ENCODE assay signal across 8 cellular contexts in genomic region chrX:19991350-19991718, GRCh38. TPM values are rescaled to one million over a fixed set of nuclear protein-coding genes. Genes with fewer than 3 reads are reported as not detected.
DNase-seq lines count a peak whose midpoint lies in the region; ATAC-seq and TF ChIP-seq lines count a peak whose summit lies in the region.

No MANE protein-coding gene starts in this region.

- POLR2A ChIA-PET in activated CD8-positive, alpha-beta T cell treated with anti-CD3 and anti-CD28 coated beads, Interleukin-2, amount 10 ng/mL, durations not matched to agents 7 days and 5 days (lab: Charles Lee) = no interaction called here

- H3K4me1 ChIP-seq in tibial artery = no peaks in the 10 kb centered on the region

- no peaks in the 10 kb centered on the region for H3K9me3 ChIP-seq in tibial artery

- TF ChIP-seq CTCF in tibial artery (IDR thresholded peaks at IDR 0.05) = no peak

- peak overlapping the region; percentile 77 for H3K4me3 Mint-ChIP-seq in activated CD8-positive, alpha-beta T cell treated with anti-CD3 and anti-CD28 coated beads, Interleukin-2, amount 10 ng/mL, durations not matched to agents 7 days and 5 days
- H3K4me3 Mint-ChIP-seq in immature natural killer cell = peak overlapping the region; percentile 69 to 85 (median 80)

- H3K36me3 Mint-ChIP-seq in activated CD8-positive, alpha-beta T cell treated with anti-CD3 and anti-CD28 coated beads, Interleukin-2, amount 10 ng/mL, durations not matched to agents 7 days and 5 days (ENCODE audit: low read depth) = peaks cover 4% of the 10 kb centered on the region
- H3K36me3 Mint-ChIP-seq in immature natural killer cell = peaks cover 0 to 3% (median 0%) of the 10 kb centered on the region in 3 donors

- peak overlapping the region; percentile 89 for H3K27ac Mint-ChIP-seq in activated CD8-positive, alpha-beta T cell treated with anti-CD3 and anti-CD28 coated beads, Interleukin-2, amount 10 ng/mL, durations not matched to agents 7 days and 5 days
- peak overlapping the region; percentile 73 to 96 (median 88) for H3K27ac Mint-ChIP-seq in immature natural killer cell

- CTCF ChIA-PET in activated CD8-positive, alpha-beta T cell treated with anti-CD3 and anti-CD28 coated beads, Interleukin-2, amount 10 ng/mL, durations not matched to agents 7 days and 5 days (lab: Charles Lee) = interaction anchor here (1.0 to 1.5 kb wide), 3 partner anchors 86 to 619 kb away, joined by 3 to 18 read pairs (median 4); no protein-coding TSS in a partner anchor

- H3K9me3 Mint-ChIP-seq in activated CD8-positive, alpha-beta T cell treated with anti-CD3 and anti-CD28 coated beads, Interleukin-2, amount 10 ng/mL, durations not matched to agents 7 days and 5 days (ENCODE audit: insufficient read depth) = no peaks in the 10 kb centered on the region
- no peaks in the 10 kb centered on the region for H3K9me3 Mint-ChIP-seq in immature natural killer cell

- no peaks in the 10 kb centered on the region for H3K36me3 ChIP-seq in tibial artery

- peak overlapping the region; percentile 70 to 80 for H3K27ac ChIP-seq in tibial artery

- DNase-seq in activated T-cell treated with anti-CD3 and anti-CD28 coated beads for 4 hours (peak; percentile 0), immature natural killer cell (no peak), tibial artery (no peak), medulla oblongata (ENCODE audit: extremely low spot score) (no peak), SW 1271 (lab: John Stamatoyannopoulos, UW) (no peak), NCI-H2196 treated with DMSO at 0.1 percent for 48 hours (lab: John Stamatoyannopoulos, UW; ENCODE audit: unreplicated experiment) (no peak)
- no peak for DNase-seq in activated T-cell treated with anti-CD3 and anti-CD28 coated beads, Interleukin-2, amount 50 U/mL, for 1 hour
- DNase-seq in activated CD8-positive, alpha-beta T cell treated with anti-CD3 and anti-CD28 coated beads, Interleukin-2, amount 10 ng/mL, durations not matched to agents 7 days and 5 days = peak; percentile 20

- peak overlapping the region; percentile 83 to 86 for H3K4me3 ChIP-seq in tibial artery

- H3K27me3 Mint-ChIP-seq in activated CD8-positive, alpha-beta T cell treated with anti-CD3 and anti-CD28 coated beads, Interleukin-2, amount 10 ng/mL, durations not matched to agents 7 days and 5 days (ENCODE audit: low read depth) = peaks cover 2% of the 10 kb centered on the region
- peaks cover 2 to 16% (median 14%) of the 10 kb centered on the region in 3 donors for H3K27me3 Mint-ChIP-seq in immature natural killer cell (ENCODE audit: low read depth in 3 of 3)

- no peak for ATAC-seq in activated CD8-positive, alpha-beta T cell treated with anti-CD3 and anti-CD28 coated beads, Interleukin-2, amount 10 ng/mL, durations not matched to agents 7 days and 5 days

- H3K4me1 Mint-ChIP-seq in activated CD8-positive, alpha-beta T cell treated with anti-CD3 and anti-CD28 coated beads, Interleukin-2, amount 10 ng/mL, durations not matched to agents 7 days and 5 days (ENCODE audit: low read depth) = peaks cover 11% of the 10 kb centered on the region
- peaks cover 18 to 23% of the 10 kb centered on the region in 2 donors for H3K4me1 Mint-ChIP-seq in immature natural killer cell

- intact Hi-C loops in tibial artery (cut with DNase I; ENCODE audit: low total_unique reads) = no loop called here

- no peaks in the 10 kb centered on the region for H3K27me3 ChIP-seq in tibial artery

RNA-seq across cellular contexts. Expression of gene BCLAF3, which starts 0.5 kb away (rescaled TPM):
- 1 to 10 TPM; 5.1 to 6.7 TPM for total RNA-seq in activated CD8-positive, alpha-beta T cell treated with anti-CD3 and anti-CD28 coated beads, Interleukin-2, amount 10 ng/mL, durations not matched to agents 7 days and 5 days
- polyA plus RNA-seq in immature natural killer cell = 1 to 10 TPM in 2 of 3 donors, under 1 TPM in 1; 0.49 to 3.9 (median 1.2) TPM

Comparison
In these comparisons a context has a peak if more than half of its experiments do, and no peak if none do; other contexts are left out.
1. DNase-seq: peak in activated T-cell treated with anti-CD3 and anti-CD28 coated beads for 4 hours (single experiment) and activated CD8-positive, alpha-beta T cell treated with anti-CD3 and anti-CD28 coated beads, Interleukin-2, amount 10 ng/mL, durations not matched to agents 7 days and 5 days (single experiment); none in activated T-cell treated with anti-CD3 and anti-CD28 coated beads, Interleukin-2, amount 50 U/mL, for 1 hour (single experiment), immature natural killer cell (0 of 3), tibial artery (0 of 2), medulla oblongata (single experiment), SW 1271 (0 of 2) and NCI-H2196 treated with DMSO at 0.1 percent for 48 hours (single experiment).